ENCODE assay signal across 12 cellular contexts in genomic region chr17:49401971-49402491, GRCh38. TPM values are rescaled to one million over a fixed set of nuclear protein-coding genes. Genes with fewer than 3 reads are reported as not detected.
DNase-seq lines count a peak whose midpoint lies in the region; TF ChIP-seq lines count a peak whose summit lies in the region.
"Had no signal": no experiment of that assay in that cellular context is flagged by ENCODE, and none has a peak within 500 bp of the region (broad histone marks: within the 10 kb centered on the region; RNA-seq: fewer than 3 reads in every experiment).

No MANE protein-coding gene starts in this region.

- no peak for TF ChIP-seq CTCF in transverse colon (IDR thresholded peaks at IDR 0.05)

- intact Hi-C loops in transverse colon (cut with DNase I; ENCODE audit: low total_unique reads) = no loop called here

- WGBS in transverse colon (ENCODE audit: low coverage in 1 of 2), 2 donors = 72% methylated on average over 5 of the region's 5 CpGs; no CpG with 5 or more reads in 1 of the 2 donors

- in situ Hi-C loops in transverse colon (cut with MboI; ENCODE audit: low pct_ligation_motif_present in 1 of 4, low pct_unique_long_range_greater_than_20kb in 1 of 4, low sequenced_read_pairs in 3 of 4) = loop anchor here in 3 of 4 donors (10.0 to 25.0 kb wide), 2 partner anchors 153 to 310 kb away; partner anchors contain the start of gene SLC35B1 (in 1 of the 3)

- TF ChIP-seq POLR2A in transverse colon (IDR thresholded peaks at IDR 0.05) = no peak

- peaks cover 0 to 31% (median 13%) of the 10 kb centered on the region in 4 donors for H3K36me3 ChIP-seq in transverse colon

- no peak overlapping the region for H3K4me3 ChIP-seq in transverse colon
- H3K4me3 ChIP-seq: psoas muscle had no signal

- no peaks in the 10 kb centered on the region for H3K9me3 ChIP-seq in transverse colon
- H3K9me3 ChIP-seq: psoas muscle had no signal

- no peaks in the 10 kb centered on the region for H3K27me3 ChIP-seq in transverse colon

- peak; percentile 24 for DNase-seq in D341Med (ENCODE audit: low spot score)
- peak; percentile 9 for DNase-seq in NCI-H69 (lab: John Stamatoyannopoulos, UW)
- DNase-seq in globus pallidus (ENCODE audit: low spot score) = peak; percentile 87
- peak; percentile 21 for DNase-seq in occipital lobe (lab: John Stamatoyannopoulos, UW)
- no peak for DNase-seq in NCI-H2227 treated with DMSO at 0.1 percent for 48 hours (lab: John Stamatoyannopoulos, UW)
- no peak for DNase-seq in transverse colon
- DNase-seq in 8988T = no peak
- no peak for DNase-seq in NCI-H226
- DNase-seq: activated CD8-positive, alpha-beta memory T cell treated with anti-CD3 and anti-CD28 coated beads, Interleukin-2, amount 50 U/mL, for 4 hours; activated naive CD8-positive, alpha-beta T cell treated with anti-CD3 and anti-CD28 coated beads for 36 hours; MM.1S; psoas muscle had no signal

- no peak for TF ChIP-seq EP300 in transverse colon (IDR thresholded peaks at IDR 0.05; ENCODE audit: low read depth)

- H3K4me1 ChIP-seq in transverse colon = no peaks in the 10 kb centered on the region
- H3K4me1 ChIP-seq: psoas muscle had no signal

- no peak overlapping the region for H3K27ac ChIP-seq in transverse colon
- H3K27ac ChIP-seq: psoas muscle had no signal

RNA-seq across cellular contexts. Expression of gene PHB1, which starts 12.7 kb away (rescaled TPM):
- total RNA-seq in occipital lobe (42.0 TPM), transverse colon (100 to 1,000 TPM in 1 of 4 donors, 10 to 100 TPM in 3; 40.8 to 114 (median 74.4) TPM)

RNA-seq across cellular contexts. Expression of gene ZNF652, which starts 40.0 kb away (rescaled TPM):
- total RNA-seq in occipital lobe = 35.4 TPM
- total RNA-seq in transverse colon = 10 to 100 TPM; 25.8 to 55.6 (median 50.2) TPM

Comparison
In these comparisons a context has a peak if more than half of its experiments do, and no peak if none do; other contexts are left out.
1. DNase-seq: peak in D341Med (single experiment), NCI-H69 (single experiment), globus pallidus (single experiment) and occipital lobe (single experiment); none in NCI-H2227 treated with DMSO at 0.1 percent for 48 hours (single experiment), transverse colon (single experiment), 8988T (single experiment) and NCI-H226 (single experiment).